Comparison of ENCODE assay signal across 1 cellular context in genomic region chr5:177358333-177358939, GRCh38.
TF ChIP-seq lines count a peak whose summit lies in the region.

No MANE protein-coding gene starts in this region.

TF ChIP-seq in endothelial cell of umbilical vein, 7 proteins besides CTCF, POLR2A, EP300 and RAD21:
- TF ChIP-seq FOS (IDR thresholded peaks at IDR 0.05; ENCODE audit: borderline replicate concordance, insufficient read depth, low read length) (no peak), MYC (IDR thresholded peaks at IDR 0.05; ENCODE audit: low read depth, low read length) (no peak), MAX (IDR thresholded peaks at IDR 0.05; ENCODE audit: insufficient read depth, insufficient read length) (no peak), EZH2 (IDR thresholded peaks at IDR 0.05; ENCODE audit: borderline replicate concordance, low read depth, low read length, severe bottlenecking) (no peak), POLR2AphosphoS5 (IDR thresholded peaks at IDR 0.05; ENCODE audit: insufficient read depth, low read depth, low read length) (no peak)
TF ChIP-seq in endothelial cell of umbilical vein: peak in this region for 0.
